32 cellular contexts compared by ENCODE assay signal in the genomic region with DNA sequence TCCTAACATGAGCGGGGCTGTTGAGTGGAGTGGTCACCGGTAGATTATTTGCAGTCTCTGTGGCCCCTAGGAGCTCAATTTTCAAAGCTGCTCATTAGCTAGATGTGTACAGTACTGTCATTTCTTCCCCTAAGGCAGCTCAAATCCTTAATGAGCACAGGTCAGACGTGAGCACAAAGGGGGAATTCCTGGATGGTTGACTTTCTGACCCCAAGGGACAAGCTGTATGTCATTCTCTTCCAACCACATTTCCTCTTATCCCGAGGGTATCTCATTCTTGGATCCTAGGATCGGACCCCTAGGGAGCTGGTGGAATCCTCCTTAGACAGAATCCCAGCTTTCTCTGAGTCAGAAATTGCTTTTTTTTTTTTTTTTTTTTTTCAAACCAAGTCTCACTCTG. TPM values are rescaled to one million over a fixed set of nuclear protein-coding genes. Genes with fewer than 3 reads are reported as not detected.
"Had no signal": no experiment of that assay in that cellular context is flagged by ENCODE, and none has a peak within 500 bp of the region (broad histone marks: within the 10 kb centered on the region; RNA-seq: fewer than 3 reads in every experiment).

No MANE protein-coding gene starts in this region.

- FAIRE-seq: colon, TTC549 had no signal

- ATAC-seq: activated CD8-positive, alpha-beta memory T cell treated with anti-CD3 and anti-CD28 coated beads, Interleukin-2, amount 10 ng/mL, durations not matched to agents 7 days and 5 days; activated T-cell treated with anti-CD3 and anti-CD28 coated beads, Interleukin-2, amount 50 U/mL, for 72 hours; activated T-helper 17 cell treated with anti-CD3 and anti-CD28 coated beads, Interleukin-2, amount 50 U/mL, for 72 hours; Panc1 had no signal

- H3K27me3 ChIP-seq: brain microvascular endothelial cell had no signal

- H3K27ac ChIP-seq: brain microvascular endothelial cell had no signal

- DNase-seq: activated CD4-positive, alpha-beta memory T cell treated with anti-CD3 and anti-CD28 coated beads, Interleukin-2, amount 10 ng/mL, durations not matched to agents 7 days and 5 days; activated CD4-positive, alpha-beta T cell treated with anti-CD3 and anti-CD28 coated beads, Interleukin-2, amount 10 ng/mL, durations not matched to agents 7 days and 5 days; activated CD8-positive, alpha-beta memory T cell treated with anti-CD3 and anti-CD28 coated beads for 24 hours; activated CD8-positive, alpha-beta memory T cell treated with anti-CD3 and anti-CD28 coated beads, Interleukin-2, amount 10 ng/mL, durations not matched to agents 7 days and 5 days; activated CD8-positive, alpha-beta memory T cell treated with anti-CD3 and anti-CD28 coated beads, Interleukin-2, amount 50 U/mL, for 48 hours; activated effector memory CD4-positive, alpha-beta T cell treated with anti-CD3 and anti-CD28 coated beads, Interleukin-2, amount 50 U/mL, for 16 hours; activated naive CD4-positive, alpha-beta T cell; activated naive CD4-positive, alpha-beta T cell treated with anti-CD3 and anti-CD28 coated beads, Interleukin-2, amount 50 U/mL, for 16 hours; activated naive CD8-positive, alpha-beta T cell treated with anti-CD3 and anti-CD28 coated beads for 36 hours; activated T-cell treated with anti-CD3 and anti-CD28 coated beads, Interleukin-2, amount 50 U/mL, for 72 hours; amniotic stem cell; aorta; brain microvascular endothelial cell; central memory CD4-positive, alpha-beta T cell; NCI-H1048; NCI-H1105 treated with DMSO at 0.1 percent for 48 hours; NCI-H1436; NCI-H1694; NCI-H1930; NCI-H345; NCI-H524 treated with DMSO at 0.1 percent for 48 hours; Right ventricle myocardium superior; SW 1271 had no signal

- H3K36me3 ChIP-seq: brain microvascular endothelial cell had no signal

RNA-seq across cellular contexts. Expression of a gene that starts 5.7 kb away (rescaled TPM):
- total RNA-seq: activated CD4-positive, alpha-beta memory T cell treated with anti-CD3 and anti-CD28 coated beads, Interleukin-2, amount 10 ng/mL, durations not matched to agents 7 days and 5 days; activated CD4-positive, alpha-beta T cell treated with anti-CD3 and anti-CD28 coated beads, Interleukin-2, amount 10 ng/mL, durations not matched to agents 7 days and 5 days; activated CD8-positive, alpha-beta memory T cell treated with anti-CD3 and anti-CD28 coated beads, Interleukin-2, amount 10 ng/mL, durations not matched to agents 7 days and 5 days; activated naive CD8-positive, alpha-beta T cell treated with anti-CD3 and anti-CD28 coated beads for 36 hours; activated T-cell treated with anti-CD3 and anti-CD28 coated beads, Interleukin-2, amount 50 U/mL, for 72 hours; activated T-helper 17 cell treated with anti-CD3 and anti-CD28 coated beads, Interleukin-2, amount 50 U/mL, for 72 hours; aorta; cerebellum; MCF 10A; NCI-H460; Right ventricle myocardium superior; T-helper 1 cell treated with Interleukin-12 subunit alpha and Interleukin-12 subunit beta and Interleukin-4 antibody, amounts not matched to agents 30 ng/mL and 1 ng/mL, for 36 hours; T-helper 2 cell treated with Interferon-gamma antibody and Interleukin-4, amounts not matched to agents 100 ng/mL and 5 ng/mL, for 36 hours had no signal
- polyA plus RNA-seq: aorta had no signal

RNA-seq across cellular contexts. Expression of a gene that starts 16.9 kb away (rescaled TPM):
- total RNA-seq: activated CD4-positive, alpha-beta memory T cell treated with anti-CD3 and anti-CD28 coated beads, Interleukin-2, amount 10 ng/mL, durations not matched to agents 7 days and 5 days; activated CD4-positive, alpha-beta T cell treated with anti-CD3 and anti-CD28 coated beads, Interleukin-2, amount 10 ng/mL, durations not matched to agents 7 days and 5 days; activated CD8-positive, alpha-beta memory T cell treated with anti-CD3 and anti-CD28 coated beads, Interleukin-2, amount 10 ng/mL, durations not matched to agents 7 days and 5 days; activated naive CD8-positive, alpha-beta T cell treated with anti-CD3 and anti-CD28 coated beads for 36 hours; activated T-cell treated with anti-CD3 and anti-CD28 coated beads, Interleukin-2, amount 50 U/mL, for 72 hours; activated T-helper 17 cell treated with anti-CD3 and anti-CD28 coated beads, Interleukin-2, amount 50 U/mL, for 72 hours; aorta; cerebellum; MCF 10A; NCI-H460; Right ventricle myocardium superior; T-helper 1 cell treated with Interleukin-12 subunit alpha and Interleukin-12 subunit beta and Interleukin-4 antibody, amounts not matched to agents 30 ng/mL and 1 ng/mL, for 36 hours; T-helper 2 cell treated with Interferon-gamma antibody and Interleukin-4, amounts not matched to agents 100 ng/mL and 5 ng/mL, for 36 hours had no signal
- polyA plus RNA-seq: aorta had no signal

RNA-seq across cellular contexts. Expression of a gene that starts 25.1 kb away (rescaled TPM):
- total RNA-seq: activated CD4-positive, alpha-beta memory T cell treated with anti-CD3 and anti-CD28 coated beads, Interleukin-2, amount 10 ng/mL, durations not matched to agents 7 days and 5 days; activated CD4-positive, alpha-beta T cell treated with anti-CD3 and anti-CD28 coated beads, Interleukin-2, amount 10 ng/mL, durations not matched to agents 7 days and 5 days; activated CD8-positive, alpha-beta memory T cell treated with anti-CD3 and anti-CD28 coated beads, Interleukin-2, amount 10 ng/mL, durations not matched to agents 7 days and 5 days; activated naive CD8-positive, alpha-beta T cell treated with anti-CD3 and anti-CD28 coated beads for 36 hours; activated T-cell treated with anti-CD3 and anti-CD28 coated beads, Interleukin-2, amount 50 U/mL, for 72 hours; activated T-helper 17 cell treated with anti-CD3 and anti-CD28 coated beads, Interleukin-2, amount 50 U/mL, for 72 hours; aorta; cerebellum; MCF 10A; NCI-H460; Right ventricle myocardium superior; T-helper 1 cell treated with Interleukin-12 subunit alpha and Interleukin-12 subunit beta and Interleukin-4 antibody, amounts not matched to agents 30 ng/mL and 1 ng/mL, for 36 hours; T-helper 2 cell treated with Interferon-gamma antibody and Interleukin-4, amounts not matched to agents 100 ng/mL and 5 ng/mL, for 36 hours had no signal
- polyA plus RNA-seq: aorta had no signal

RNA-seq across cellular contexts. Expression of a gene that starts 45.6 kb away (rescaled TPM):
- total RNA-seq: activated CD4-positive, alpha-beta memory T cell treated with anti-CD3 and anti-CD28 coated beads, Interleukin-2, amount 10 ng/mL, durations not matched to agents 7 days and 5 days; activated CD4-positive, alpha-beta T cell treated with anti-CD3 and anti-CD28 coated beads, Interleukin-2, amount 10 ng/mL, durations not matched to agents 7 days and 5 days; activated CD8-positive, alpha-beta memory T cell treated with anti-CD3 and anti-CD28 coated beads, Interleukin-2, amount 10 ng/mL, durations not matched to agents 7 days and 5 days; activated naive CD8-positive, alpha-beta T cell treated with anti-CD3 and anti-CD28 coated beads for 36 hours; activated T-cell treated with anti-CD3 and anti-CD28 coated beads, Interleukin-2, amount 50 U/mL, for 72 hours; activated T-helper 17 cell treated with anti-CD3 and anti-CD28 coated beads, Interleukin-2, amount 50 U/mL, for 72 hours; aorta; cerebellum; MCF 10A; NCI-H460; Right ventricle myocardium superior; T-helper 1 cell treated with Interleukin-12 subunit alpha and Interleukin-12 subunit beta and Interleukin-4 antibody, amounts not matched to agents 30 ng/mL and 1 ng/mL, for 36 hours; T-helper 2 cell treated with Interferon-gamma antibody and Interleukin-4, amounts not matched to agents 100 ng/mL and 5 ng/mL, for 36 hours had no signal
- polyA plus RNA-seq: aorta had no signal
